ENCODE assay signal across 8 cellular contexts in the genomic region with DNA sequence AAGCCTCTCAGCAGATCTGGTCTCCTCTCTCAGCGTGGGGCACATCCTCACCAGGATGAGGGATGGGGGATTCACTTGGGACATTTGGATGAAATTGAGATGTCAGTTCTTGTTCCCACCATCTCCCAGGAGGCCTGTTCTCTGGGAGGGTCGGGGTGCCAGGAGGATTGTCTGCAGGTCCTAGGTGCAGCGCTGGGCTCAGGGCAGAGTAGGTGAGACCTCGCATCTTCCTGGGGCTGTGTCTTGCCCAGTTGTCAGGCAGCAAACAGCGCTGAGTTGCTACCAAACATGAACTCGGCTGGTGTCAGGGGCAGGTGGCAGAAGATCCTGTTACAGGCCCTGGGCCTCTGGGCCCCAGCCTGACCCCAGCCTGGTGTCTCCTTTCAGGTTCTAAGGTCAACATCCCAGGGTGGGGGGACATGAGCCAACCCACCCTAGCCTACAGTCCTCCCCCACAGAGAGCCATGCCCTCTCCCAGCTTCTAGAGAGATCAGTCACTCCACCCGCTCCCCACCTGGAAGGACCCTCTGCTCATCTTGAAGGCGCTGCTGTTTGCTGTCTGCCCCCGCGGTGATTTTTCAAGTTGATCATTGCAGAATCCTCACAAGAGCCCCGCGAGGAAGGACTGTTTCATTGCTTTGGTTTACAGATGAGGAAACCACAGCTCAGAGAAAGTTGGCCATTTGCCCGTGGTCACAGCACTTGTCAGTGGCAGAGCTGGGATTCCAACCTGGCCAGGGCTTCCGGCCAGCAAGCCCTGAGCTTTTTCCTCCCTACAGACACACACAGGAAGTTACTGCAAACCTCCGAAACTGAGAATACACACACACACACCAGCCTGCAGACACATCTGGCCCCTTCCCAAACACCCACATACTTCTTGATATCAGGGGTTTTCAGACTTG.
A peak's percentile ranks its signal among the peaks of the same experiment; 100 is the strongest.
DNase-seq lines count a peak whose midpoint lies in the region; ATAC-seq lines count a peak whose summit lies in the region.

No MANE protein-coding gene starts in this region.

- ATAC-seq in GM21381 (IDR thresholded peaks at IDR 0.05; ENCODE audit: unreplicated experiment), result peak; percentile 80

- H3K4me1 ChIP-seq in esophagus (ENCODE audit: control insufficient read depth in 2 of 2, insufficient read depth in 2 of 2, low read length in 1 of 2), result peaks cover 38 to 46% of the 10 kb centered on the region in 2 donors

- DNase-seq in EH (ENCODE audit: low read depth) (peak; percentile 96), HS-27A (ENCODE audit: low read depth) (peak; percentile 93), non-pigmented ciliary epithelial cell (ENCODE audit: low read depth) (peak; percentile 89), NCI-H2227 treated with DMSO at 0.1 percent for 48 hours (lab: John Stamatoyannopoulos, UW) (no peak), inferior parietal cortex (ENCODE audit: extremely low spot score) (no peak)
- peak; percentile 56 to 66 for DNase-seq in activated CD4-positive, alpha-beta T cell treated with anti-CD3 and anti-CD28 coated beads, Interleukin-2, amount 50 U/mL, for 48 hours

- H3K9me3 ChIP-seq in esophagus (ENCODE audit: control insufficient read depth in 2 of 2, insufficient read depth in 1 of 2, low read depth in 1 of 2, low read length in 1 of 2), result no peaks in the 10 kb centered on the region

- H3K4me3 ChIP-seq in esophagus (ENCODE audit: low read depth in 1 of 2, low read length in 2 of 2), result no peak overlapping the region

- H3K27me3 ChIP-seq in esophagus (ENCODE audit: control insufficient read depth in 1 of 2, insufficient read depth in 2 of 2, low read length in 2 of 2), result no peaks in the 10 kb centered on the region

- peak overlapping the region; percentile 82 to 86 for H3K27ac ChIP-seq in esophagus (ENCODE audit: low read depth in 2 of 2, low read length in 1 of 2)

- 69 to 71% methylated on average over 15 of the region's 15 CpGs for WGBS in esophagus, 2 donors

- peaks cover 4 to 13% of the 10 kb centered on the region in 2 donors for H3K36me3 ChIP-seq in esophagus (ENCODE audit: control insufficient read depth in 2 of 2, insufficient read depth in 2 of 2, low read length in 1 of 2)

Comparison
In these comparisons a context has a peak if more than half of its experiments do, and no peak if none do; other contexts are left out.
1. DNase-seq: peak in EH (single experiment), HS-27A (single experiment), activated CD4-positive, alpha-beta T cell treated with anti-CD3 and anti-CD28 coated beads, Interleukin-2, amount 50 U/mL, for 48 hours (2 of 2) and non-pigmented ciliary epithelial cell (single experiment); none in NCI-H2227 treated with DMSO at 0.1 percent for 48 hours (single experiment) and inferior parietal cortex (single experiment).